17 cellular contexts compared by ENCODE assay signal in the genomic region with DNA sequence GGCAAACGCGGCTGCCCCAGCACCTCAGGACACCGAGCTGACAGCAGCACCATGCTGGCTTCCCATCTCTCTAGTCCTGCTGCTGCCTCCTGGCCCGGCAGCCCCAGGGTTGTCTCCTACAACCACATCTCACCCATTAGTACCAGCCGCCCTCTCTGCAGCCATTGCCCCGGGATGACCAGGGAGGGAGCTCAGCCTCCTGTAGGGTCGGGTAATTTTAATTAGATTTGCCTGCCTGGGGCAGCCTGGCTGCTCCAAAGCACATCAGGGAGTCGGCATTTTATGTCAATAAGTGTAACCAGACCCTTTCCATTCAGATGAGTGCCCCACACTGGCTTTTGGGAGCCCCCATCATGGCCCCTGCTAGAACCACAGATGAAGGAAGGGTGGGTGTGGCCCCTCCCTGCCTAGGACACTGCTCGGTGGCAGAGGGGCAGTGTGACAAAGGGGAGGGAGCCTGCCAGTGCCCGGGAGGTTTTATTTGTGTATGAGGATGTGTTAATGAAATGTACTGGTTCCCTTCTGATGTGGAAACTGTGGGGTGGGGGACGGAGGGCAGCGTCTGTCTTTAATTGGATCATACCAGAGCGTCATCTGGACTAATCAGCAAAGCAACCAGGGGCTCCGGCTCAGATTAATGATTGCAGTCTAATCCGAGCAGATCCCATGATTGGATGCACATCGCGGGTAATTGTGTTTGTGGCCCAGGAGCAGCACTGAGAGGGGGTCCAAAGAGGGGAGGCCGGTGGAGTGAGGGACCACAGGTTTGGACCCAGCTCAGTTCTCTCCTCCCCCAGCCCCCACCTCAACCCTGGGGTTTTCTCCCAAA.
DNase-seq lines count a peak whose midpoint lies in the region; ATAC-seq and TF ChIP-seq lines count a peak whose summit lies in the region.
"Had no signal": no experiment of that assay in that cellular context is flagged by ENCODE, and none has a peak within 500 bp of the region (broad histone marks: within the 10 kb centered on the region; RNA-seq: fewer than 3 reads in every experiment).

No MANE protein-coding gene starts in this region.

- H3K27me3 Mint-ChIP-seq in GM23338 (ENCODE audit: insufficient read depth, low read depth, poor library complexity) = peaks cover 17% of the 10 kb centered on the region
- H3K27me3 Mint-ChIP-seq in progenitor cell of endocrine pancreas = peaks cover 25% of the 10 kb centered on the region

- 37% methylated on average over 18 of the region's 18 CpGs for WGBS in hepatocyte (ENCODE audit: low lambda C conversion rate, missing lambda C conversion rate)

- H3K79me2 ChIP-seq in GM23338 (replicated peaks; ENCODE audit: insufficient read depth) (no peaks in the 10 kb centered on the region), hepatocyte (no peaks in the 10 kb centered on the region)

- peak; percentile 27 for ATAC-seq in GM23338
- ATAC-seq in GM21360 (IDR thresholded peaks at IDR 0.05; ENCODE audit: unreplicated experiment) = no peak
- no peak for ATAC-seq in GM18867 (IDR thresholded peaks at IDR 0.05; ENCODE audit: unreplicated experiment)

- H3K27me3 ChIP-seq in GM23338 (ENCODE audit: insufficient read depth) (no peaks in the 10 kb centered on the region), hepatocyte (peaks cover 5% of the 10 kb centered on the region)

- H2AFZ ChIP-seq in GM23338 (peak overlapping the region; percentile 3; the same call in 1 of the 2 replicates), hepatocyte (no peak overlapping the region)

- peak overlapping the region; percentile 67 for H3K4me3 Mint-ChIP-seq in GM23338
- H3K4me3 Mint-ChIP-seq in progenitor cell of endocrine pancreas (ENCODE audit: low read depth) = peak overlapping the region; percentile 19
- H3K4me3 Mint-ChIP-seq: activated CD4-positive, alpha-beta memory T cell treated with anti-CD3 and anti-CD28 coated beads for 36 hours; activated naive CD4-positive, alpha-beta T cell treated with anti-CD3 and anti-CD28 coated beads for 36 hours; activated T-cell treated with anti-CD3 and anti-CD28 coated beads, Interleukin-2, amount 50 U/mL, for 24 hours; T-helper 1 cell treated with Interleukin-12 subunit alpha and Interleukin-12 subunit beta and Interleukin-4 antibody, amounts not matched to agents 30 μg/mL and 1 μg/mL, for 36 hours had no signal

- H3K27ac Mint-ChIP-seq in GM23338 = peak overlapping the region; percentile 49
- H3K27ac Mint-ChIP-seq in progenitor cell of endocrine pancreas = no peak overlapping the region
- H3K27ac Mint-ChIP-seq: activated CD4-positive, alpha-beta memory T cell treated with anti-CD3 and anti-CD28 coated beads for 36 hours; activated naive CD4-positive, alpha-beta T cell treated with anti-CD3 and anti-CD28 coated beads for 36 hours; activated T-cell treated with anti-CD3 and anti-CD28 coated beads, Interleukin-2, amount 50 U/mL, for 24 hours; T-helper 1 cell treated with Interleukin-12 subunit alpha and Interleukin-12 subunit beta and Interleukin-4 antibody, amounts not matched to agents 30 μg/mL and 1 μg/mL, for 36 hours had no signal

- DNase-seq in GM23338 (ENCODE audit: low spot score) = peak; percentile 24
- peak; percentile 99 for DNase-seq in NCI-H82 (lab: John Stamatoyannopoulos, UW)
- no peak for DNase-seq in hepatocyte (ENCODE audit: low spot score)
- no peak for DNase-seq in progenitor cell of endocrine pancreas (ENCODE audit: low spot score, unreplicated experiment)
- DNase-seq in activated T-cell treated with anti-CD3 and anti-CD28 coated beads for 4 hours = no peak
- DNase-seq in AML-193 (lab: John Stamatoyannopoulos, UW) = no peak
- DNase-seq: activated CD4-positive, alpha-beta memory T cell treated with anti-CD3 and anti-CD28 coated beads for 36 hours; activated naive CD4-positive, alpha-beta T cell treated with anti-CD3 and anti-CD28 coated beads for 36 hours; activated T-cell treated with anti-CD3 and anti-CD28 coated beads, Interleukin-2, amount 50 U/mL, for 24 hours; IMR-90; NCI-H187 treated with DMSO at 0.1 percent for 48 hours; NCI-H510A; nucleus accumbens; SHP77 had no signal

- peaks cover 8% of the 10 kb centered on the region; the same call in 1 of the 2 replicates for H3F3A ChIP-seq in GM23338 (replicated peaks; ENCODE audit: low read depth)

- H3K4me3 ChIP-seq in GM23338 (peak overlapping the region; percentile 45), hepatocyte (no peak overlapping the region)

- peaks cover 45% of the 10 kb centered on the region for H3K4me1 Mint-ChIP-seq in GM23338
- peaks cover 13% of the 10 kb centered on the region for H3K4me1 Mint-ChIP-seq in progenitor cell of endocrine pancreas (ENCODE audit: low read depth)

- H3K9me2 ChIP-seq in GM23338 (ENCODE audit: insufficient read depth) (0 out of 2 replicates have a peak, but pooled peaks cover 7% of the 10 kb centered on the region), hepatocyte (replicated peaks; ENCODE audit: insufficient read depth) (no peaks in the 10 kb centered on the region)

- TF ChIP-seq CTCF in GM23338 (conservative IDR thresholded peaks at IDR 0.05; ENCODE audit: low read depth in 2 of 2) = no peak
- no peak for TF ChIP-seq CTCF in hepatocyte (IDR thresholded peaks at IDR 0.05; ENCODE audit: poor library complexity)
- TF ChIP-seq CTCF in progenitor cell of endocrine pancreas (IDR thresholded peaks at IDR 0.05; ENCODE audit: unreplicated experiment) = no peak

- no peaks in the 10 kb centered on the region for H4K20me1 ChIP-seq in GM23338 (replicated peaks; ENCODE audit: insufficient read depth)
- H4K20me1 ChIP-seq in hepatocyte (ENCODE audit: insufficient read depth, poor library complexity, severe bottlenecking) = no peaks in the 10 kb centered on the region

- H3K36me3 ChIP-seq in GM23338 (ENCODE audit: insufficient read depth) = no peaks in the 10 kb centered on the region
- no peaks in the 10 kb centered on the region for H3K36me3 ChIP-seq in hepatocyte (replicated peaks; ENCODE audit: insufficient read depth, low read depth)

- H3K36me3 Mint-ChIP-seq in GM23338 (ENCODE audit: low read depth) (no peaks in the 10 kb centered on the region; the same call in 2 of the 3 replicates), progenitor cell of endocrine pancreas (ENCODE audit: insufficient read depth) (peaks cover 20% of the 10 kb centered on the region)
- H3K36me3 Mint-ChIP-seq: activated CD4-positive, alpha-beta memory T cell treated with anti-CD3 and anti-CD28 coated beads for 36 hours had no signal

- peaks cover 24% of the 10 kb centered on the region for H3K4me1 ChIP-seq in GM23338 (ENCODE audit: insufficient read depth)
- H3K4me1 ChIP-seq in hepatocyte (ENCODE audit: insufficient read depth) = peaks cover 14% of the 10 kb centered on the region

- H3K4me2 ChIP-seq in GM23338 = peak overlapping the region; percentile 76
- H3K4me2 ChIP-seq in hepatocyte = peak overlapping the region; percentile 23

- H3K9me3 ChIP-seq in hepatocyte (ENCODE audit: low read depth) = no peaks in the 10 kb centered on the region

- no peak overlapping the region for H3K27ac ChIP-seq in GM23338 (ENCODE audit: low read depth)
- no peak overlapping the region for H3K27ac ChIP-seq in hepatocyte

- no peaks in the 10 kb centered on the region for H3K9me3 Mint-ChIP-seq in GM23338
- H3K9me3 Mint-ChIP-seq in progenitor cell of endocrine pancreas (ENCODE audit: low read depth) = no peaks in the 10 kb centered on the region
- H3K9me3 Mint-ChIP-seq: activated CD4-positive, alpha-beta memory T cell treated with anti-CD3 and anti-CD28 coated beads for 36 hours; activated naive CD4-positive, alpha-beta T cell treated with anti-CD3 and anti-CD28 coated beads for 36 hours; activated T-cell treated with anti-CD3 and anti-CD28 coated beads, Interleukin-2, amount 50 U/mL, for 24 hours; T-helper 1 cell treated with Interleukin-12 subunit alpha and Interleukin-12 subunit beta and Interleukin-4 antibody, amounts not matched to agents 30 μg/mL and 1 μg/mL, for 36 hours had no signal

TF ChIP-seq in GM23338, 12 proteins besides CTCF, POLR2A, EP300 and RAD21 (continues in another document):
- no peak for TF ChIP-seq EZH2phosphoT487 (IDR thresholded peaks at IDR 0.05; ENCODE audit: unreplicated experiment)
- no peak for TF ChIP-seq NANOG (IDR thresholded peaks at IDR 0.05; ENCODE audit: borderline replicate concordance)
- TF ChIP-seq POLR2AphosphoS5 (IDR thresholded peaks at IDR 0.05; ENCODE audit: low read depth) = no peak
- TF ChIP-seq CREB1 (CRISPR knock-in tag; IDR thresholded peaks at IDR 0.05; ENCODE audit: low read depth) = no peak

Comparison
In these comparisons a context has a peak if more than half of its experiments do, and no peak if none do; other contexts are left out.
1. DNase-seq: peak in GM23338 (single experiment) and NCI-H82 (single experiment); none in hepatocyte (single experiment), progenitor cell of endocrine pancreas (single experiment), activated T-cell treated with anti-CD3 and anti-CD28 coated beads for 4 hours (single experiment) and AML-193 (0 of 2).